In the genomic region with DNA sequence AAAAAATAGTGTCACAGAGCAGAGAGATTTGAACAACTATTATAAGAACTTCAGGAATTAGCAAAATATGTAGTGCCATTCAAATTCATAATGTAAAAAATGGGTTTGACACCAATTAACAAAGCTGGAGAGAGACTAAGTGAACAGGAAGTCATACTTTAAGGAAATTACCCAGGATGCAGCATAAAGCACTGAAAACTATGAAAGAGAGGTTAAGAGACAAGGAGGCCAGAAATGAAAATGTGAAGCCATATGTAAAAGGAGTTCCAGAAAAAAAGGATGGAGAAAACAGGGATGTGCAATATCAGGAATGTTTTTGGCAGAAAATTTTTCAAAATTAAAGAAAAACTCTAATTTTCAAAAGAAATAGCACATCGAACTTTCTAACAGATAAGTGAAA, we compare ENCODE assay signal across 3 cellular contexts. TPM values are rescaled to one million over a fixed set of nuclear protein-coding genes. Genes with fewer than 3 reads are reported as not detected.
"Had no signal": no experiment of that assay in that cellular context is flagged by ENCODE, and none has a peak within 500 bp of the region (broad histone marks: within the 10 kb centered on the region; RNA-seq: fewer than 3 reads in every experiment).

No MANE protein-coding gene starts in this region.

- ATAC-seq: GM12878 had no signal

- H3K4me3 ChIP-seq: GM12878 had no signal

- DNase-seq: GDM1, GF-D8 had no signal

RNA-seq across cellular contexts. Expression of a gene that starts 57.6 kb away (rescaled TPM):
- polyA plus RNA-seq: GM12878 had no signal
